ENCODE assay signal across 8 cellular contexts in genomic region chr20:38435555-38435939, GRCh38. TPM values are rescaled to one million over a fixed set of nuclear protein-coding genes. Genes with fewer than 3 reads are reported as not detected.
DNase-seq lines count a peak whose midpoint lies in the region; ATAC-seq and TF ChIP-seq lines count a peak whose summit lies in the region.

No MANE protein-coding gene starts in this region.

- no peak overlapping the region for H3K27ac ChIP-seq in thyroid gland

- no peaks in the 10 kb centered on the region for H3K9me3 ChIP-seq in MG63
- peaks cover 15% of the 10 kb centered on the region for H3K9me3 ChIP-seq in neuron (ENCODE audit: low read length)
- no peaks in the 10 kb centered on the region for H3K9me3 ChIP-seq in thyroid gland

- H3K36me3 ChIP-seq in MG63: peaks cover 44% of the 10 kb centered on the region
- peaks cover 38% of the 10 kb centered on the region for H3K36me3 ChIP-seq in neuron (ENCODE audit: insufficient read depth, low read length)
- peaks cover 21 to 23% of the 10 kb centered on the region in 2 donors for H3K36me3 ChIP-seq in thyroid gland

- peaks cover 44% of the 10 kb centered on the region for H3K36me3 Mint-ChIP-seq in brain

- H3K27ac Mint-ChIP-seq in brain: peak overlapping the region in 3 of 5 experiments; percentile 86 to 98 (median 89)

- TF ChIP-seq CTCF in brain (conservative IDR thresholded peaks at IDR 0.05): peak; percentile 18 to 66
- TF ChIP-seq CTCF in thyroid gland (IDR thresholded peaks at IDR 0.05): no peak

- intact Hi-C loops in thyroid gland (cut with DNase I): no loop called here

- H3K9me3 Mint-ChIP-seq in brain: peaks cover 0 to 11% (median 8%) of the 10 kb centered on the region in 5 experiments

- peaks cover 11% of the 10 kb centered on the region for H3K4me1 ChIP-seq in neuron (ENCODE audit: insufficient read depth, low read length)
- H3K4me1 ChIP-seq in thyroid gland: peaks cover 0 to 11% of the 10 kb centered on the region in 2 donors

- peaks cover 15% of the 10 kb centered on the region for H3K27me3 Mint-ChIP-seq in brain

- H3K27me3 ChIP-seq in MG63 (no peaks in the 10 kb centered on the region), neuron (ENCODE audit: insufficient read depth, low read length) (no peaks in the 10 kb centered on the region), thyroid gland (no peaks in the 10 kb centered on the region)

- peak overlapping the region; percentile 93 to 99 (median 98) for H3K4me3 Mint-ChIP-seq in brain

- peak overlapping the region; percentile 24 for H2AFZ ChIP-seq in neuron (ENCODE audit: low read depth, low read length)

- 56 to 69% methylated on average over 6 of the region's 6 CpGs for WGBS in thyroid gland, 2 donors

- ATAC-seq in HG02973 (IDR thresholded peaks at IDR 0.05; ENCODE audit: unreplicated experiment): no peak

- TF ChIP-seq POLR2A in thyroid gland (IDR thresholded peaks at IDR 0.05): no peak

- DNase-seq in Daoy (ENCODE audit: low read depth) (peak; percentile 39), MG63 (peak; percentile 65), NCI-H748 (lab: John Stamatoyannopoulos, UW; ENCODE audit: unreplicated experiment) (no peak), thyroid gland (no peak), islet precursor cell (no peak)

- peak overlapping the region; percentile 76 for H3K4me3 ChIP-seq in MG63
- peak overlapping the region; percentile 73 for H3K4me3 ChIP-seq in neuron (ENCODE audit: low read length)
- H3K4me3 ChIP-seq in thyroid gland (replicated peaks in 1 of 3): no peak overlapping the region

- H3K4me1 Mint-ChIP-seq in brain: peaks cover 24% of the 10 kb centered on the region

RNA-seq across cellular contexts. Expression of gene SNHG17, which starts 0.4 kb away (rescaled TPM):
- 18.9 and 24.2 TPM in 2 replicates for total RNA-seq in Daoy (2014; rRNA removed; shearing (Covaris generic))
- 9.5 and 38.6 TPM in 2 replicates for total RNA-seq in MG63 (2014; rRNA removed; shearing (Covaris generic); ENCODE audit: low replicate concordance)
- 20.6 TPM for polyA plus RNA-seq in brain (ENCODE audit: insufficient read depth, low read depth, low replicate concordance)
- total RNA-seq in thyroid gland: 10 to 100 TPM; 13.3 to 38.4 (median 18.7) TPM

RNA-seq across cellular contexts. Expression of gene RALGAPB, which starts 37.1 kb away (rescaled TPM):
- total RNA-seq in Daoy (2014; rRNA removed; shearing (Covaris generic)): 14.1 and 17.8 TPM in 2 replicates
- total RNA-seq in MG63 (2014; rRNA removed; shearing (Covaris generic); ENCODE audit: low replicate concordance): 6.2 and 13.2 TPM in 2 replicates
- polyA plus RNA-seq in brain (ENCODE audit: insufficient read depth, low read depth, low replicate concordance): 22.2 TPM
- total RNA-seq in thyroid gland: 10 to 100 TPM; 53.6 to 79.8 (median 62.1) TPM

Comparison
In these comparisons a context has a peak if more than half of its experiments do, and no peak if none do; other contexts are left out.
1. DNase-seq: peak in Daoy (single experiment) and MG63 (single experiment); none in NCI-H748 (single experiment), thyroid gland (0 of 2) and islet precursor cell (single experiment).
2. H3K4me3 ChIP-seq: peak in MG63 (single experiment) and neuron (single experiment); none in thyroid gland (0 of 3).
3. CTCF ChIP-seq: peak in brain (2 of 2); none in thyroid gland (0 of 6).